In genomic region chr15:94744080-94744793, GRCh38 we compare ENCODE assay signal across 19 cellular contexts.
DNase-seq lines count a peak whose midpoint lies in the region; ATAC-seq, FAIRE-seq and TF ChIP-seq lines count a peak whose summit lies in the region.
"Had no signal": no experiment of that assay in that cellular context is flagged by ENCODE, and none has a peak within 500 bp of the region (broad histone marks: within the 10 kb centered on the region; RNA-seq: fewer than 3 reads in every experiment).

No MANE protein-coding gene starts in this region.

- peaks cover 30 to 33% of the 10 kb centered on the region in 2 experiments for H3K4me1 Mint-ChIP-seq in H9
- H3K4me1 Mint-ChIP-seq in endodermal cell = peaks cover 5% of the 10 kb centered on the region
- H3K4me1 Mint-ChIP-seq: CD4-positive, CD25-positive, alpha-beta regulatory T cell had no signal

- H3K36me3 ChIP-seq in endodermal cell (ENCODE audit: control insufficient read depth, insufficient read depth, low read length) (no peaks in the 10 kb centered on the region), keratinocyte (ENCODE audit: control insufficient read depth in 2 of 2, extremely low read depth in 1 of 2, insufficient read depth in 2 of 2, low read length in 2 of 2) (no peaks in the 10 kb centered on the region)
- H3K36me3 ChIP-seq: HAP-1, Peyer's patch, SJSA1 had no signal

- peak; percentile 56 for DNase-seq in H9
- DNase-seq in NCI-H345 treated with DMSO at 0.1 percent for 48 hours (lab: John Stamatoyannopoulos, UW; ENCODE audit: unreplicated experiment) = peak; percentile 45
- DNase-seq in endodermal cell = peak; percentile 67
- DNase-seq in keratinocyte (ENCODE audit: low read depth, low spot score) = no peak
- DNase-seq in stimulated activated CD4-positive, alpha-beta T cell treated with anti-CD3 and anti-CD28 coated beads, Interleukin-1b, Interleukin-23, amount 100 ng/mL, for 48 hours = no peak
- no peak for DNase-seq in KBM-7
- DNase-seq: CD4-positive, CD25-positive, alpha-beta regulatory T cell; COR-L47; DMS79 treated with DMSO at 0.1 percent for 48 hours; KG1; NCI-H1092 treated with DMSO at 0.1 percent for 48 hours; NCI-H2081; NCI-H510A treated with DMSO at 0.1 percent for 48 hours; NCI-H774; Peyer's patch had no signal

- no peaks in the 10 kb centered on the region for H3K23me2 ChIP-seq in H9 (ENCODE audit: insufficient read length, low read depth, low read length, poor library complexity, severe bottlenecking)

- H3K79me1 ChIP-seq in H9 (ENCODE audit: insufficient read depth, low read depth, low read length, poor library complexity, severe bottlenecking) = no peaks in the 10 kb centered on the region

- no peak overlapping the region for H3K4me2 ChIP-seq in H9 (ENCODE audit: insufficient read depth, insufficient read length, low read length)
- peak overlapping the region; percentile 12 for H3K4me2 ChIP-seq in keratinocyte (ENCODE audit: control insufficient read depth, extremely low read depth, insufficient read depth, low read depth, low read length)

- no peak overlapping the region for H3K23ac ChIP-seq in H9 (ENCODE audit: insufficient read length, low read depth, low read length)

- no peak overlapping the region for H4K5ac ChIP-seq in H9 (ENCODE audit: insufficient read length, low read depth, low read length)

- H3K18ac ChIP-seq in H9 (ENCODE audit: insufficient read length, low read depth, low read length) = no peak overlapping the region

- H3K27ac ChIP-seq in H9 (ENCODE audit: insufficient read length, low read depth, low read length) (no peak overlapping the region), endodermal cell (ENCODE audit: low read depth, low read length) (no peak overlapping the region), keratinocyte (ENCODE audit: control insufficient read depth, insufficient read depth, low read length) (no peak overlapping the region)
- H3K27ac ChIP-seq: Peyer's patch, SJSA1 had no signal

- H3K27me3 Mint-ChIP-seq in H9 (ENCODE audit: low read depth) (no peaks in the 10 kb centered on the region; the same call in 1 of the 2 replicates), endodermal cell (ENCODE audit: insufficient read depth) (peaks cover 39% of the 10 kb centered on the region)
- H3K27me3 Mint-ChIP-seq: CD4-positive, CD25-positive, alpha-beta regulatory T cell had no signal

- H3K4me3 ChIP-seq in endodermal cell (ENCODE audit: low read length) (no peak overlapping the region), keratinocyte (ENCODE audit: control insufficient read depth in 2 of 3, extremely low read depth in 1 of 3, insufficient read depth in 2 of 3, low read depth in 1 of 3, low read length in 3 of 3) (no peak overlapping the region)
- H3K4me3 ChIP-seq: HAP-1, Peyer's patch, SJSA1 had no signal

- ATAC-seq in HG02938 (IDR thresholded peaks at IDR 0.05; ENCODE audit: unreplicated experiment) = no peak
- ATAC-seq: Right ventricle myocardium inferior had no signal

- no peak overlapping the region for H3K4ac ChIP-seq in H9 (ENCODE audit: low read depth, low read length)

- H2AK5ac ChIP-seq in H9 (ENCODE audit: insufficient read length, low read length) = no peak overlapping the region

- H2BK5ac ChIP-seq in H9 (ENCODE audit: insufficient read length, low read length) = no peak overlapping the region

- H3K36me3 Mint-ChIP-seq in H9 (ENCODE audit: insufficient read depth in 1 of 3, low read depth in 3 of 3) = no peaks in the 10 kb centered on the region; a peak in 1 of 7 replicates
- H3K36me3 Mint-ChIP-seq in endodermal cell (ENCODE audit: low read depth) = no peaks in the 10 kb centered on the region
- H3K36me3 Mint-ChIP-seq: CD4-positive, CD25-positive, alpha-beta regulatory T cell had no signal

- H3K27ac Mint-ChIP-seq in H9 (peak overlapping the region in 1 of 3 experiments; percentile 65; a peak in 1 of 7 replicates), endodermal cell (no peak overlapping the region)
- H3K27ac Mint-ChIP-seq: CD4-positive, CD25-positive, alpha-beta regulatory T cell had no signal

- no peaks in the 10 kb centered on the region for H3K9me1 ChIP-seq in keratinocyte (ENCODE audit: control insufficient read depth, extremely low read depth, insufficient read depth, low read length)

- dilution Hi-C loops in keratinocyte (cut with MboI; ENCODE audit: extremely low pct_ligation_motif_present, low sequenced_read_pairs) = no loop called here

- in situ Hi-C loops in KBM-7 (cut with MboI; ENCODE audit: low pct_unique_long_range_greater_than_20kb, low sequenced_read_pairs) = no loop called here

- no peak overlapping the region for H4K91ac ChIP-seq in H9 (ENCODE audit: insufficient read length, low read depth, low read length)

- H3K4me1 ChIP-seq in H9 (ENCODE audit: insufficient read depth, low read length) = peaks cover 19% of the 10 kb centered on the region
- H3K4me1 ChIP-seq in endodermal cell (ENCODE audit: control insufficient read depth, insufficient read depth, low read length) = no peaks in the 10 kb centered on the region
- peaks cover 15% of the 10 kb centered on the region for H3K4me1 ChIP-seq in keratinocyte (ENCODE audit: control insufficient read depth, extremely low read depth, insufficient read depth, low read length)
- H3K4me1 ChIP-seq: HAP-1, Peyer's patch, SJSA1 had no signal

- no peak overlapping the region for H2BK15ac ChIP-seq in H9 (ENCODE audit: low read depth, low read length)

- H3K56ac ChIP-seq in H9 (ENCODE audit: insufficient read length, low read depth, low read length) = no peak overlapping the region

- H4K20me1 ChIP-seq in H9 (ENCODE audit: control insufficient read depth, insufficient read depth, insufficient read length) (no peaks in the 10 kb centered on the region), keratinocyte (ENCODE audit: control insufficient read depth, extremely low read depth, insufficient read depth, low read length) (no peaks in the 10 kb centered on the region)

- peaks cover 0 to 2% of the 10 kb centered on the region in 2 experiments; a peak in 1 of 5 replicates for H3K9me3 Mint-ChIP-seq in H9
- H3K9me3 Mint-ChIP-seq in endodermal cell = peaks cover 6% of the 10 kb centered on the region

- no peak for FAIRE-seq in keratinocyte (lab: Jason Lieb, UNC)

- H2AFZ ChIP-seq in H9 (ENCODE audit: low read length) (no peak overlapping the region), keratinocyte (ENCODE audit: control insufficient read depth, low read length) (no peak overlapping the region)

- H4K8ac ChIP-seq in H9 (replicated peaks; ENCODE audit: insufficient read length, low read depth, low read length) = no peak overlapping the region

- WGBS in H9 (ENCODE audit: extremely low coverage, insufficient read length, low lambda C conversion rate) = no CpG with 5 or more reads among the region's 5 CpGs
- 79 to 91% methylated on average over 3 to 5 of the region's 5 CpGs for WGBS in endodermal cell (ENCODE audit: insufficient coverage in 1 of 2, insufficient read length in 1 of 2), 2 experiments

- no peak overlapping the region for H2BK12ac ChIP-seq in H9 (ENCODE audit: insufficient read length, low read depth, low read length)

- H3T11ph ChIP-seq in H9 (ENCODE audit: low read length) = no peak overlapping the region

- H3K4me3 Mint-ChIP-seq in H9 (no peak overlapping the region), endodermal cell (no peak overlapping the region)
- H3K4me3 Mint-ChIP-seq: CD4-positive, CD25-positive, alpha-beta regulatory T cell had no signal

- H3K27me3 ChIP-seq in H9 (ENCODE audit: insufficient read depth, low read length) = no peaks in the 10 kb centered on the region
- no peaks in the 10 kb centered on the region for H3K27me3 ChIP-seq in endodermal cell (ENCODE audit: control insufficient read depth, insufficient read depth, low read length, poor library complexity, severe bottlenecking)
- no peaks in the 10 kb centered on the region for H3K27me3 ChIP-seq in keratinocyte (ENCODE audit: control insufficient read depth, extremely low read depth, insufficient read depth, low read length)
- H3K27me3 ChIP-seq: Peyer's patch, SJSA1 had no signal

- H3K79me2 ChIP-seq in H9 (ENCODE audit: insufficient read depth, low read length) = no peaks in the 10 kb centered on the region
- H3K79me2 ChIP-seq in keratinocyte (ENCODE audit: control insufficient read depth, insufficient read depth, low read length) = no peaks in the 10 kb centered on the region

- no peaks in the 10 kb centered on the region for H3K9me3 ChIP-seq in H9 (ENCODE audit: control insufficient read depth, low read depth, low read length)
- no peaks in the 10 kb centered on the region for H3K9me3 ChIP-seq in endodermal cell (ENCODE audit: control insufficient read depth, low read length)
- H3K9me3 ChIP-seq in keratinocyte (ENCODE audit: control insufficient read depth, low read depth, low read length) = no peaks in the 10 kb centered on the region
- H3K9me3 ChIP-seq: HAP-1, Peyer's patch had no signal

- H2BK120ac ChIP-seq in H9 (ENCODE audit: low read depth, low read length, poor library complexity, severe bottlenecking) = no peak overlapping the region

- H2BK20ac ChIP-seq in H9 (ENCODE audit: low read depth, low read length, poor library complexity, severe bottlenecking) = no peak overlapping the region

- TF ChIP-seq CTCF in H9 (conservative IDR thresholded peaks at IDR 0.05) (no peak), endodermal cell (conservative IDR thresholded peaks at IDR 0.05) (no peak), keratinocyte (optimal IDR thresholded peaks at IDR 0.05 in 1 of 3, IDR thresholded peaks at IDR 0.05 in 1 of 3, conservative IDR thresholded peaks at IDR 0.05 in 1 of 3; ENCODE audit: extremely low read depth in 1 of 3, insufficient read depth in 2 of 3, low read length in 3 of 3) (no peak)

- H3K9ac ChIP-seq in H9 (ENCODE audit: extremely low read depth, insufficient read length, low read length) (no peak overlapping the region), endodermal cell (ENCODE audit: extremely low read depth, low read length, poor library complexity, severe bottlenecking) (no peak overlapping the region), keratinocyte (ENCODE audit: control insufficient read depth, extremely low read depth, insufficient read depth, low read length) (no peak overlapping the region)

- H3K14ac ChIP-seq in H9 (ENCODE audit: insufficient read depth, low read length) = no peak overlapping the region

Comparison
In these comparisons a context has a peak if more than half of its experiments do, and no peak if none do; other contexts are left out.
1. DNase-seq: peak in H9 (single experiment), NCI-H345 treated with DMSO at 0.1 percent for 48 hours (single experiment) and endodermal cell (single experiment); none in keratinocyte (single experiment), stimulated activated CD4-positive, alpha-beta T cell treated with anti-CD3 and anti-CD28 coated beads, Interleukin-1b, Interleukin-23, amount 100 ng/mL, for 48 hours (single experiment) and KBM-7 (single experiment).